ENCODE assay signal across 27 cellular contexts in genomic region chr5:111679611-111680010, GRCh38.
"Had no signal": no experiment of that assay in that cellular context is flagged by ENCODE, and none has a peak within 500 bp of the region (broad histone marks: within the 10 kb centered on the region; RNA-seq: fewer than 3 reads in every experiment).

No MANE protein-coding gene starts in this region.

- H3K4me1 Mint-ChIP-seq: central memory CD8-positive, alpha-beta T cell; immature natural killer cell; naive thymus-derived CD8-positive, alpha-beta T cell had no signal

- H3K27ac Mint-ChIP-seq: immature natural killer cell had no signal

- ATAC-seq: left ventricle myocardium superior; naive thymus-derived CD8-positive, alpha-beta T cell; sciatic nerve had no signal

- H3K36me3 ChIP-seq: neutrophil, prostate gland, right atrium auricular region, tibial artery had no signal

- H3K27ac ChIP-seq: coronary artery, neutrophil, parathyroid adenoma, testis, tibial artery had no signal

- H3K9ac ChIP-seq: parathyroid adenoma had no signal

- H3K27me3 Mint-ChIP-seq: type B pancreatic cell had no signal

- H3K9me3 Mint-ChIP-seq: central memory CD8-positive, alpha-beta T cell; immature natural killer cell; naive thymus-derived CD8-positive, alpha-beta T cell; type B pancreatic cell had no signal

- H3K4me1 ChIP-seq: prostate gland had no signal

- H2AFZ ChIP-seq: parathyroid adenoma had no signal

- H3K36me3 Mint-ChIP-seq: immature natural killer cell; naive thymus-derived CD8-positive, alpha-beta T cell; type B pancreatic cell had no signal

- H3K4me3 ChIP-seq: coronary artery, lung, prostate gland, right atrium auricular region, smooth muscle cell, testis, tibial artery had no signal

- H3K9me3 ChIP-seq: neutrophil, prostate gland, right atrium auricular region, testis, tibial artery had no signal

- DNase-seq: dermis blood vessel endothelial cell; effector memory CD4-positive, alpha-beta T cell; hypothalamus; immature natural killer cell; islet precursor cell; kidney glomerular epithelial cell; left ventricle myocardium superior; mesendoderm; naive thymus-derived CD8-positive, alpha-beta T cell; stimulated activated CD4-positive, alpha-beta T cell treated with anti-CD3 and anti-CD28 coated beads, Interleukin-12 subunit alpha, Interleukin-12 subunit beta, amount 100 ng/mL, for 4 hours; stimulated activated CD4-positive, alpha-beta T cell treated with anti-CD3 and anti-CD28 coated beads, Interleukin-1b, Interleukin-23, amount 100 ng/mL, for 48 hours; stimulated activated CD4-positive, alpha-beta T cell treated with anti-CD3 and anti-CD28 coated beads, Interleukin-4, amount 100 ng/mL, for 1 hour; stimulated activated CD8-positive, alpha-beta memory T cell treated with anti-CD3 and anti-CD28 coated beads, Interleukin-4, amount 100 ng/mL, for 48 hours; stimulated activated naive CD4-positive, alpha-beta T cell; substantia nigra; testis; tibial artery had no signal

- H3K4me3 Mint-ChIP-seq: central memory CD8-positive, alpha-beta T cell; immature natural killer cell; naive thymus-derived CD8-positive, alpha-beta T cell had no signal

- H3K27me3 ChIP-seq: neutrophil, right atrium auricular region, testis, tibial artery had no signal
